Comparison of ENCODE assay signal across 8 cellular contexts in genomic region chr14:49972199-49972671, GRCh38.
DNase-seq lines count a peak whose midpoint lies in the region; ATAC-seq, FAIRE-seq and TF ChIP-seq lines count a peak whose summit lies in the region.

No MANE protein-coding gene starts in this region.

- H3K27me3 Mint-ChIP-seq in activated T-helper 17 cell treated with anti-CD3 and anti-CD28 coated beads, Interleukin-2, amount 50 U/mL, for 72 hours = no peaks in the 10 kb centered on the region

- H3K79me2 ChIP-seq in keratinocyte (ENCODE audit: control insufficient read depth, insufficient read depth, low read length) = no peaks in the 10 kb centered on the region

- H3K36me3 Mint-ChIP-seq in activated T-helper 17 cell treated with anti-CD3 and anti-CD28 coated beads, Interleukin-2, amount 50 U/mL, for 72 hours (ENCODE audit: low read depth) = peaks cover 35% of the 10 kb centered on the region

- H3K27ac ChIP-seq in keratinocyte (ENCODE audit: control insufficient read depth, insufficient read depth, low read length) (peak overlapping the region; percentile 84), thymus (ENCODE audit: low read depth) (peak overlapping the region; percentile 99)

- no peaks in the 10 kb centered on the region for H3K9me3 ChIP-seq in keratinocyte (ENCODE audit: control insufficient read depth, low read depth, low read length)
- H3K9me3 ChIP-seq in thymus (ENCODE audit: control insufficient read depth) = no peaks in the 10 kb centered on the region

- H3K9ac ChIP-seq in keratinocyte (ENCODE audit: control insufficient read depth, extremely low read depth, insufficient read depth, low read length) = peak overlapping the region; percentile 63

- dilution Hi-C loops in keratinocyte (cut with MboI; ENCODE audit: extremely low pct_ligation_motif_present, low sequenced_read_pairs) = no loop called here

- DNase-seq in DMS79 (lab: John Stamatoyannopoulos, UW) = peak; percentile 81
- DNase-seq in NCI-H1092 (lab: John Stamatoyannopoulos, UW) = peak; percentile 49
- peak; percentile 79 for DNase-seq in keratinocyte (ENCODE audit: low read depth, low spot score)
- no peak for DNase-seq in stimulated activated CD4-positive, alpha-beta T cell treated with anti-CD3 and anti-CD28 coated beads, Interleukin-2, amount 100 ng/mL, for 24 hours

- no peak for ATAC-seq in activated T-helper 17 cell treated with anti-CD3 and anti-CD28 coated beads, Interleukin-2, amount 50 U/mL, for 72 hours (replicated peaks)
- no peak for ATAC-seq in activated CD4-positive, CD25-positive, alpha-beta regulatory T cell treated with anti-CD3 and anti-CD28 coated beads, Interleukin-2, amount 50 U/mL, for 24 hours
- ATAC-seq in HG02840 (IDR thresholded peaks at IDR 0.05; ENCODE audit: low FRiP score, unreplicated experiment) = no peak

- H3K4me3 Mint-ChIP-seq in activated T-helper 17 cell treated with anti-CD3 and anti-CD28 coated beads, Interleukin-2, amount 50 U/mL, for 72 hours = peak overlapping the region; percentile 86

- no peaks in the 10 kb centered on the region for H4K20me1 ChIP-seq in keratinocyte (ENCODE audit: control insufficient read depth, extremely low read depth, insufficient read depth, low read length)

- H3K9me1 ChIP-seq in keratinocyte (ENCODE audit: control insufficient read depth, extremely low read depth, insufficient read depth, low read length) = no peaks in the 10 kb centered on the region

- under 1% methylated on average over 5 of the region's 5 CpGs for WGBS in thymus

- H3K4me2 ChIP-seq in keratinocyte (ENCODE audit: control insufficient read depth, extremely low read depth, insufficient read depth, low read depth, low read length) = peak overlapping the region; percentile 81

- peak overlapping the region; percentile 14 for H2AFZ ChIP-seq in keratinocyte (ENCODE audit: control insufficient read depth, low read length)

- H3K27ac Mint-ChIP-seq in activated T-helper 17 cell treated with anti-CD3 and anti-CD28 coated beads, Interleukin-2, amount 50 U/mL, for 72 hours = peak overlapping the region; percentile 94

- FAIRE-seq in keratinocyte (lab: Jason Lieb, UNC) = peak; percentile 59

- H3K4me3 ChIP-seq in keratinocyte (ENCODE audit: control insufficient read depth in 2 of 3, extremely low read depth in 1 of 3, insufficient read depth in 2 of 3, low read depth in 1 of 3, low read length in 3 of 3) (peak overlapping the region in 2 of 3 experiments; percentile 35 to 36), thymus (ENCODE audit: low read length) (peak overlapping the region; percentile 19)

- TF ChIP-seq CTCF in keratinocyte (optimal IDR thresholded peaks at IDR 0.05 in 1 of 3, IDR thresholded peaks at IDR 0.05 in 1 of 3, conservative IDR thresholded peaks at IDR 0.05 in 1 of 3; ENCODE audit: extremely low read depth in 1 of 3, insufficient read depth in 2 of 3, low read length in 3 of 3) = no peak

- H3K36me3 ChIP-seq in keratinocyte (ENCODE audit: control insufficient read depth in 2 of 2, extremely low read depth in 1 of 2, insufficient read depth in 2 of 2, low read length in 2 of 2) (no peaks in the 10 kb centered on the region), thymus (ENCODE audit: control insufficient read depth, insufficient read depth) (no peaks in the 10 kb centered on the region)

- no peaks in the 10 kb centered on the region for H3K9me3 Mint-ChIP-seq in activated T-helper 17 cell treated with anti-CD3 and anti-CD28 coated beads, Interleukin-2, amount 50 U/mL, for 72 hours

- peaks cover 59% of the 10 kb centered on the region for H3K4me1 ChIP-seq in keratinocyte (ENCODE audit: control insufficient read depth, extremely low read depth, insufficient read depth, low read length)
- H3K4me1 ChIP-seq in thymus (ENCODE audit: control insufficient read depth, insufficient read depth, low read length) = peaks cover 29% of the 10 kb centered on the region

- no peaks in the 10 kb centered on the region for H3K27me3 ChIP-seq in keratinocyte (ENCODE audit: control insufficient read depth, extremely low read depth, insufficient read depth, low read length)
- no peaks in the 10 kb centered on the region for H3K27me3 ChIP-seq in thymus (ENCODE audit: control insufficient read depth, insufficient read depth)

- peaks cover 50% of the 10 kb centered on the region for H3K4me1 Mint-ChIP-seq in activated T-helper 17 cell treated with anti-CD3 and anti-CD28 coated beads, Interleukin-2, amount 50 U/mL, for 72 hours

Comparison
In these comparisons a context has a peak if more than half of its experiments do, and no peak if none do; other contexts are left out.
1. DNase-seq: peak in DMS79 (single experiment), NCI-H1092 (single experiment) and keratinocyte (single experiment); none in stimulated activated CD4-positive, alpha-beta T cell treated with anti-CD3 and anti-CD28 coated beads, Interleukin-2, amount 100 ng/mL, for 24 hours (0 of 2).